In the genomic region with DNA sequence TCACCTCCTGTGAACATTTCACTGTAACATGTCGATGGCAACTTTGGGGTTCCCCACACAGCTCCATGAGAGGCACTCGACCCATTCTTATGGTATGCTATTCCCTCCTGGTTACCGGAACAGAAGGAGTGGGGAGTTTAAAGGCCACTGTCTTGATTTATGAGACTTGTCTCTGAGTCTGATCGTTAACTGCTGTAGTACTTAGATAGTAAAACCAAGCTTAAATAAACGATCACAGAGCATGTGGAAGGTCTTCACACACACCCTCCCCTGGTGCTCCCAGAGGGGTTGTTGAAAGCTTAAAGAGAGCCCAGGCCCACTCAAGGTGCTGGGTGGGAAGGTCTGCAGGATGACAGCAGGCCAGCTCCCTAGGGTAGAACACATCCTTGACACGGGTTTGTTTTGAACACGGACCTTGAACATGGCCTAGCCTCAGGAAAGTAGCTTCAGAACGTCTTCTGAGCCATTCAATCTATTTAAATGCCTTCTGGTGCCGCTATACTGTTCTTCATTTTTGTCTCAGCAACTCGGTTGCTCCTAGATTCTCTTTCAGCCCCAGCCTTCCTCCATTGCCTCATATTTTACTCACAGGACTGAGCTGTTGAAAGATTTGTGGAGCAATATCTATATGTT, we compare ENCODE assay signal across 26 cellular contexts.
"Had no signal": no experiment of that assay in that cellular context is flagged by ENCODE, and none has a peak within 500 bp of the region (broad histone marks: within the 10 kb centered on the region; RNA-seq: fewer than 3 reads in every experiment).

No MANE protein-coding gene starts in this region.

- H3K4me1 ChIP-seq: left lung, parathyroid adenoma, spleen, uterus had no signal

- H3K9me3 ChIP-seq: gastroesophageal sphincter, left lung, sigmoid colon, spleen, tibial artery, uterus had no signal

- H3K4me1 Mint-ChIP-seq: activated CD4-positive, alpha-beta T cell treated with anti-CD3 and anti-CD28 coated beads, Interleukin-2, amount 10 ng/mL, durations not matched to agents 7 days and 5 days; activated CD8-positive, alpha-beta memory T cell treated with anti-CD3 and anti-CD28 coated beads, Interleukin-2, amount 10 ng/mL, durations not matched to agents 7 days and 5 days; activated naive CD8-positive, alpha-beta T cell treated with anti-CD3 and anti-CD28 coated beads, Interleukin-2, amount 50 U/mL, for 24 hours; natural killer cell; T-cell had no signal

- H3K4me3 Mint-ChIP-seq: activated CD4-positive, alpha-beta T cell treated with anti-CD3 and anti-CD28 coated beads, Interleukin-2, amount 10 ng/mL, durations not matched to agents 7 days and 5 days; activated CD8-positive, alpha-beta memory T cell treated with anti-CD3 and anti-CD28 coated beads, Interleukin-2, amount 10 ng/mL, durations not matched to agents 7 days and 5 days; activated CD8-positive, alpha-beta T cell treated with anti-CD3 and anti-CD28 coated beads for 36 hours; activated naive CD8-positive, alpha-beta T cell treated with anti-CD3 and anti-CD28 coated beads, Interleukin-2, amount 50 U/mL, for 24 hours; activated T-helper 1 cell treated with anti-CD3 and anti-CD28 coated beads, Interleukin-12 subunit alpha, Interleukin-12 subunit beta, Interleukin-2, Interleukin-4 antibody, amounts not matched to agents 30 ng/mL and 10 ng/mL and 1 ng/mL, durations not matched to agents 14 hours and 24 hours and 36 hours; natural killer cell; T-cell had no signal

- H3K79me2 ChIP-seq: parathyroid adenoma had no signal

- ATAC-seq: activated CD8-positive, alpha-beta memory T cell treated with anti-CD3 and anti-CD28 coated beads, Interleukin-2, amount 10 ng/mL, durations not matched to agents 7 days and 5 days; activated CD8-positive, alpha-beta T cell treated with anti-CD3 and anti-CD28 coated beads for 36 hours; activated naive CD8-positive, alpha-beta T cell treated with anti-CD3 and anti-CD28 coated beads, Interleukin-2, amount 50 U/mL, for 24 hours; gastroesophageal sphincter; left lung; natural killer cell; T-cell had no signal

- H2AFZ ChIP-seq: parathyroid adenoma had no signal

- H3K27me3 Mint-ChIP-seq: activated CD4-positive, alpha-beta T cell treated with anti-CD3 and anti-CD28 coated beads, Interleukin-2, amount 10 ng/mL, durations not matched to agents 7 days and 5 days; activated CD8-positive, alpha-beta memory T cell treated with anti-CD3 and anti-CD28 coated beads, Interleukin-2, amount 10 ng/mL, durations not matched to agents 7 days and 5 days; activated CD8-positive, alpha-beta T cell treated with anti-CD3 and anti-CD28 coated beads for 36 hours; activated naive CD8-positive, alpha-beta T cell treated with anti-CD3 and anti-CD28 coated beads, Interleukin-2, amount 50 U/mL, for 24 hours; T-cell had no signal

- H3K9ac ChIP-seq: parathyroid adenoma had no signal

- FAIRE-seq: TTC549 had no signal

- H3K4me3 ChIP-seq: cardiac muscle cell, gastroesophageal sphincter, left lung, lung, sigmoid colon, spleen, tibial artery, uterus had no signal

- H3K9me3 Mint-ChIP-seq: activated CD4-positive, alpha-beta T cell treated with anti-CD3 and anti-CD28 coated beads, Interleukin-2, amount 10 ng/mL, durations not matched to agents 7 days and 5 days; activated CD8-positive, alpha-beta T cell treated with anti-CD3 and anti-CD28 coated beads for 36 hours; activated T-helper 1 cell treated with anti-CD3 and anti-CD28 coated beads, Interleukin-12 subunit alpha, Interleukin-12 subunit beta, Interleukin-2, Interleukin-4 antibody, amounts not matched to agents 30 ng/mL and 10 ng/mL and 1 ng/mL, durations not matched to agents 14 hours and 24 hours and 36 hours; natural killer cell had no signal

- H3K36me3 ChIP-seq: cardiac muscle cell, gastroesophageal sphincter, left lung, sigmoid colon, spleen, tibial artery, uterus, WERI-Rb-1 had no signal

- H3K27ac ChIP-seq: cardiac muscle cell, gastroesophageal sphincter, left lung, parathyroid adenoma, spleen, tibial artery, WERI-Rb-1 had no signal

- H3K27ac Mint-ChIP-seq: activated CD4-positive, alpha-beta T cell treated with anti-CD3 and anti-CD28 coated beads, Interleukin-2, amount 10 ng/mL, durations not matched to agents 7 days and 5 days; activated CD8-positive, alpha-beta memory T cell treated with anti-CD3 and anti-CD28 coated beads, Interleukin-2, amount 10 ng/mL, durations not matched to agents 7 days and 5 days; activated CD8-positive, alpha-beta T cell treated with anti-CD3 and anti-CD28 coated beads for 36 hours; activated naive CD8-positive, alpha-beta T cell treated with anti-CD3 and anti-CD28 coated beads, Interleukin-2, amount 50 U/mL, for 24 hours; activated T-helper 1 cell treated with anti-CD3 and anti-CD28 coated beads, Interleukin-12 subunit alpha, Interleukin-12 subunit beta, Interleukin-2, Interleukin-4 antibody, amounts not matched to agents 30 ng/mL and 10 ng/mL and 1 ng/mL, durations not matched to agents 14 hours and 24 hours and 36 hours; natural killer cell; T-cell had no signal

- DNase-seq: activated CD4-positive, alpha-beta T cell treated with anti-CD3 and anti-CD28 coated beads, Interleukin-2, amount 10 ng/mL, durations not matched to agents 7 days and 5 days; activated CD4-positive, CD25-positive, alpha-beta regulatory T cell treated with anti-CD3 and anti-CD28 coated beads, Interleukin-2, amount 50 U/mL, for 72 hours; activated CD8-positive, alpha-beta memory T cell treated with anti-CD3 and anti-CD28 coated beads, Interleukin-2, amount 10 ng/mL, durations not matched to agents 7 days and 5 days; activated CD8-positive, alpha-beta T cell treated with anti-CD3 and anti-CD28 coated beads for 36 hours; activated gamma-delta T cell; activated naive CD4-positive, alpha-beta T cell treated with anti-CD3 and anti-CD28 coated beads, Interleukin-2, amount 50 U/mL, for 16 hours; activated naive CD8-positive, alpha-beta T cell treated with anti-CD3 and anti-CD28 coated beads, Interleukin-2, amount 50 U/mL, for 24 hours; erythroblast; head of caudate nucleus; islet precursor cell; left lung; natural killer cell; sigmoid colon; spleen; stimulated activated CD4-positive, alpha-beta T cell treated with anti-CD3 and anti-CD28 coated beads, Interleukin-4, amount 100 ng/mL, for 24 hours; stimulated activated naive CD4-positive, alpha-beta T cell treated with Interleukin-2 at 50 U/mL for 16 hours; T-cell; tibial artery; uterus; WERI-Rb-1 had no signal

- H3K36me3 Mint-ChIP-seq: activated CD8-positive, alpha-beta memory T cell treated with anti-CD3 and anti-CD28 coated beads, Interleukin-2, amount 10 ng/mL, durations not matched to agents 7 days and 5 days; natural killer cell; T-cell had no signal

- H3K27me3 ChIP-seq: cardiac muscle cell, gastroesophageal sphincter, left lung, sigmoid colon, spleen, tibial artery, uterus had no signal
